26 cellular contexts compared by ENCODE assay signal in genomic region chr9:136375096-136375495, GRCh38.
"Had no signal": no experiment of that assay in that cellular context is flagged by ENCODE, and none has a peak within 500 bp of the region (broad histone marks: within the 10 kb centered on the region; RNA-seq: fewer than 3 reads in every experiment).

No MANE protein-coding gene starts in this region.

- H3K27me3 Mint-ChIP-seq: activated B cell treated with CpG ODN at 0.5 μM for 24 hours; activated CD4-positive, alpha-beta T cell treated with anti-CD3 and anti-CD28 coated beads, Interleukin-2, amount 10 ng/mL, durations not matched to agents 24 days and 14 days; activated naive CD4-positive, alpha-beta T cell treated with anti-CD3 and anti-CD28 coated beads, Interleukin-2, amount 10 ng/mL, durations not matched to agents 7 days and 5 days; activated naive CD8-positive, alpha-beta T cell treated with anti-CD3 and anti-CD28 coated beads, Interleukin-2, amount 10 ng/mL, durations not matched to agents 7 days and 5 days; central memory CD8-positive, alpha-beta T cell had no signal

- H3K9me3 Mint-ChIP-seq: activated B cell treated with CpG ODN at 0.5 μM for 24 hours; activated CD4-positive, alpha-beta T cell treated with anti-CD3 and anti-CD28 coated beads, Interleukin-2, amount 10 ng/mL, durations not matched to agents 24 days and 14 days; activated naive CD4-positive, alpha-beta T cell treated with anti-CD3 and anti-CD28 coated beads, Interleukin-2, amount 10 ng/mL, durations not matched to agents 7 days and 5 days; activated naive CD8-positive, alpha-beta T cell treated with anti-CD3 and anti-CD28 coated beads, Interleukin-2, amount 10 ng/mL, durations not matched to agents 7 days and 5 days; activated T-helper 2 cell treated with anti-CD3 and anti-CD28 coated beads, Interferon-gamma antibody, Interleukin-2, Interleukin-4, amounts not matched to agents 10 μg/mL and 5 μg/mL and 100 μg/mL, durations not matched to agents 14 hours and 24 hours and 36 hours; central memory CD8-positive, alpha-beta T cell; T-cell had no signal

- DNase-seq: activated B cell treated with CpG ODN at 0.5 μM for 24 hours; activated CD4-positive, alpha-beta T cell treated with anti-CD3 and anti-CD28 coated beads for 1 hour; activated CD4-positive, alpha-beta T cell treated with anti-CD3 and anti-CD28 coated beads, Interleukin-2, amount 10 ng/mL, durations not matched to agents 24 days and 14 days; activated CD4-positive, alpha-beta T cell treated with anti-CD3 and anti-CD28 coated beads, Interleukin-2, amount 50 U/mL, for 48 hours; activated gamma-delta T cell treated with Interleukin-2 at 50 U/mL for 16 hours; activated naive CD4-positive, alpha-beta T cell treated with anti-CD3 and anti-CD28 coated beads, Interleukin-2, amount 10 ng/mL, durations not matched to agents 7 days and 5 days; activated naive CD8-positive, alpha-beta T cell treated with anti-CD3 and anti-CD28 coated beads, Interleukin-2, amount 10 ng/mL, durations not matched to agents 7 days and 5 days; activated T-cell treated with anti-CD3 and anti-CD28 coated beads, Interleukin-2, amount 50 U/mL, for 48 hours; aorta; body of pancreas; Kasumi-1; NCI-H1048; NCI-H146; NCI-H187 treated with DMSO at 0.1 percent for 48 hours; NCI-H2081 treated with DMSO at 0.1 percent for 48 hours; NCI-H446; NCI-H524; Peyer's patch; SHP77; T-cell; T-helper 2 cell; T1000 had no signal

- H3K4me1 Mint-ChIP-seq: activated CD4-positive, alpha-beta T cell treated with anti-CD3 and anti-CD28 coated beads, Interleukin-2, amount 10 ng/mL, durations not matched to agents 24 days and 14 days; activated naive CD4-positive, alpha-beta T cell treated with anti-CD3 and anti-CD28 coated beads, Interleukin-2, amount 10 ng/mL, durations not matched to agents 7 days and 5 days; central memory CD8-positive, alpha-beta T cell; T-cell had no signal

- H3K36me3 Mint-ChIP-seq: activated naive CD4-positive, alpha-beta T cell treated with anti-CD3 and anti-CD28 coated beads, Interleukin-2, amount 10 ng/mL, durations not matched to agents 7 days and 5 days; T-cell had no signal

- H3K9me3 ChIP-seq: body of pancreas, Peyer's patch, SJSA1 had no signal

- ATAC-seq: body of pancreas, K562, T-cell had no signal

- H3K4me3 Mint-ChIP-seq: activated B cell treated with CpG ODN at 0.5 μM for 24 hours; activated CD4-positive, alpha-beta T cell treated with anti-CD3 and anti-CD28 coated beads, Interleukin-2, amount 10 ng/mL, durations not matched to agents 24 days and 14 days; activated naive CD4-positive, alpha-beta T cell treated with anti-CD3 and anti-CD28 coated beads, Interleukin-2, amount 10 ng/mL, durations not matched to agents 7 days and 5 days; activated naive CD8-positive, alpha-beta T cell treated with anti-CD3 and anti-CD28 coated beads, Interleukin-2, amount 10 ng/mL, durations not matched to agents 7 days and 5 days; central memory CD8-positive, alpha-beta T cell; T-cell had no signal

- H3K27me3 ChIP-seq: body of pancreas, Peyer's patch, SJSA1 had no signal

- H3K4me3 ChIP-seq: body of pancreas, K562, Peyer's patch, SJSA1 had no signal

- H3K27ac ChIP-seq: body of pancreas, Peyer's patch, SJSA1 had no signal

- H3K27ac Mint-ChIP-seq: activated B cell treated with CpG ODN at 0.5 μM for 24 hours; activated CD4-positive, alpha-beta T cell treated with anti-CD3 and anti-CD28 coated beads, Interleukin-2, amount 10 ng/mL, durations not matched to agents 24 days and 14 days; activated naive CD4-positive, alpha-beta T cell treated with anti-CD3 and anti-CD28 coated beads, Interleukin-2, amount 10 ng/mL, durations not matched to agents 7 days and 5 days; activated naive CD8-positive, alpha-beta T cell treated with anti-CD3 and anti-CD28 coated beads, Interleukin-2, amount 10 ng/mL, durations not matched to agents 7 days and 5 days; activated T-helper 2 cell treated with anti-CD3 and anti-CD28 coated beads, Interferon-gamma antibody, Interleukin-2, Interleukin-4, amounts not matched to agents 10 μg/mL and 5 μg/mL and 100 μg/mL, durations not matched to agents 14 hours and 24 hours and 36 hours; T-cell had no signal
